2 cellular contexts compared by ENCODE assay signal in genomic region chr6:42406296-42407280, GRCh38.
TF ChIP-seq lines count a peak whose summit lies in the region.

No MANE protein-coding gene starts in this region.

TF ChIP-seq in H1, 55 proteins besides CTCF, POLR2A, EP300 and RAD21:
- TF ChIP-seq EZH2 (IDR thresholded peaks at IDR 0.05; ENCODE audit: low read depth, low read length, severe bottlenecking) (no peak), TAF7 (optimal IDR thresholded peaks at IDR 0.05; ENCODE audit: borderline replicate concordance, low read depth, low read length) (no peak), TBP (IDR thresholded peaks at IDR 0.05; ENCODE audit: low read depth, low read length) (no peak)
TF ChIP-seq in H1: peak in this region for 0.

TF ChIP-seq in SK-N-SH treated with all-trans-retinoic acid at 6 μM for 48 hours, 23 proteins besides CTCF, POLR2A, EP300 and RAD21:
- TF ChIP-seq, protein P1, sequence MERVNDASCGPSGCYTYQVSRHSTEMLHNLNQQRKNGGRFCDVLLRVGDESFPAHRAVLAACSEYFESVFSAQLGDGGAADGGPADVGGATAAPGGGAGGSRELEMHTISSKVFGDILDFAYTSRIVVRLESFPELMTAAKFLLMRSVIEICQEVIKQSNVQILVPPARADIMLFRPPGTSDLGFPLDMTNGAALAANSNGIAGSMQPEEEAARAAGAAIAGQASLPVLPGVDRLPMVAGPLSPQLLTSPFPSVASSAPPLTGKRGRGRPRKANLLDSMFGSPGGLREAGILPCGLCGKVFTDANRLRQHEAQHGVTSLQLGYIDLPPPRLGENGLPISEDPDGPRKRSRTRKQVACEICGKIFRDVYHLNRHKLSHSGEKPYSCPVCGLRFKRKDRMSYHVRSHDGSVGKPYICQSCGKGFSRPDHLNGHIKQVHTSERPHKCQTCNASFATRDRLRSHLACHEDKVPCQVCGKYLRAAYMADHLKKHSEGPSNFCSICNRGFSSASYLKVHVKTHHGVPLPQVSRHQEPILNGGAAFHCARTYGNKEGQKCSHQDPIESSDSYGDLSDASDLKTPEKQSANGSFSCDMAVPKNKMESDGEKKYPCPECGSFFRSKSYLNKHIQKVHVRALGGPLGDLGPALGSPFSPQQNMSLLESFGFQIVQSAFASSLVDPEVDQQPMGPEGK (CRISPR knock-in tag; IDR thresholded peaks at IDR 0.05; ENCODE audit: borderline replicate concordance) = no peak
- TF ChIP-seq PPARA (CRISPR knock-in tag; IDR thresholded peaks at IDR 0.05; ENCODE audit: borderline replicate concordance) = no peak
- TF ChIP-seq ZNF8 (CRISPR knock-in tag; IDR thresholded peaks at IDR 0.05) = no peak
- TF ChIP-seq TOX (CRISPR knock-in tag; IDR thresholded peaks at IDR 0.05; ENCODE audit: borderline replicate concordance) = no peak
- TF ChIP-seq OSR1 (CRISPR knock-in tag; IDR thresholded peaks at IDR 0.05) = no peak
- TF ChIP-seq ARNTL (CRISPR knock-in tag; IDR thresholded peaks at IDR 0.05; ENCODE audit: borderline replicate concordance, low read depth) = no peak
- no peak for TF ChIP-seq ZNF70 (CRISPR knock-in tag; IDR thresholded peaks at IDR 0.05)
- no peak for TF ChIP-seq ESRRG (CRISPR knock-in tag; IDR thresholded peaks at IDR 0.05)
- TF ChIP-seq CREB5 (CRISPR knock-in tag; IDR thresholded peaks at IDR 0.05; ENCODE audit: low read depth) = no peak
- no peak for TF ChIP-seq CSDC2 (CRISPR knock-in tag; IDR thresholded peaks at IDR 0.05)
